ENCODE assay signal across 8 cellular contexts in the genomic region with DNA sequence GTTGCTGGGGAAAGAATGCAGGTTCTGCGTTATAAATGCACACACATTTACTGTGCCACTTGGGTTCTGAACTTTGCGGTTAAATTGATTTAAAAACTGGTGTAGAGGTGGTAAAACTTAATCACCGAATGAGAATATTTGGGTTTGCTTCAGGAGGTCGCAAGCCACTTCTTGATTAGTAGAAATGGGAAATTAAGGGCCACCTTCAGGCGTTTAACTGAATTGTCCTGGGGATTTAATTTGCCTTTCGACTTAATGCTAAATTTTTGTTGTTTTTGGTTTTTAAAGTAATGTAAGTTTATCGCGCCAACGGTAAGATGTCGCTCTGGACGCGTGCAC. TPM values are rescaled to one million over a fixed set of nuclear protein-coding genes. Genes with fewer than 3 reads are reported as not detected.
A peak's percentile ranks its signal among the peaks of the same experiment; 100 is the strongest.
DNase-seq lines count a peak whose midpoint lies in the region; FAIRE-seq and TF ChIP-seq lines count a peak whose summit lies in the region.

No MANE protein-coding gene starts in this region.

- no peaks in the 10 kb centered on the region for H3K9me3 Mint-ChIP-seq in activated CD4-positive, alpha-beta T cell treated with anti-CD3 and anti-CD28 coated beads, Interleukin-2, amount 10 ng/mL, durations not matched to agents 24 days and 14 days
- H3K9me3 Mint-ChIP-seq in activated T-helper 2 cell treated with anti-CD3 and anti-CD28 coated beads, Interferon-gamma antibody, Interleukin-2, Interleukin-4, amounts not matched to agents 10 μg/mL and 5 μg/mL and 100 μg/mL, durations not matched to agents 14 hours and 24 hours and 36 hours = no peaks in the 10 kb centered on the region

- no peaks in the 10 kb centered on the region for H4K20me1 ChIP-seq in keratinocyte (ENCODE audit: control insufficient read depth, extremely low read depth, insufficient read depth, low read length)

- H3K9me3 ChIP-seq in keratinocyte (ENCODE audit: control insufficient read depth, low read depth, low read length) (no peaks in the 10 kb centered on the region), suprapubic skin (no peaks in the 10 kb centered on the region)

- dilution Hi-C loops in keratinocyte (cut with MboI; ENCODE audit: extremely low pct_ligation_motif_present, low sequenced_read_pairs) = no loop called here

- H3K27ac ChIP-seq in keratinocyte (ENCODE audit: control insufficient read depth, insufficient read depth, low read length) (no peak overlapping the region), suprapubic skin (no peak overlapping the region)

- WGBS in suprapubic skin = 31% methylated on average over 12 of the region's 12 CpGs

- peak overlapping the region; percentile 93 for H3K4me3 Mint-ChIP-seq in activated CD4-positive, alpha-beta T cell treated with anti-CD3 and anti-CD28 coated beads, Interleukin-2, amount 10 ng/mL, durations not matched to agents 24 days and 14 days
- peak overlapping the region; percentile 67 for H3K4me3 Mint-ChIP-seq in activated T-helper 2 cell treated with anti-CD3 and anti-CD28 coated beads, Interferon-gamma antibody, Interleukin-2, Interleukin-4, amounts not matched to agents 10 μg/mL and 5 μg/mL and 100 μg/mL, durations not matched to agents 14 hours and 24 hours and 36 hours (ENCODE audit: low read depth)

- H3K9me1 ChIP-seq in keratinocyte (ENCODE audit: control insufficient read depth, extremely low read depth, insufficient read depth, low read length) = no peaks in the 10 kb centered on the region

- H3K9ac ChIP-seq in keratinocyte (ENCODE audit: control insufficient read depth, extremely low read depth, insufficient read depth, low read length) = peak overlapping the region; percentile 78

- H3K79me2 ChIP-seq in keratinocyte (ENCODE audit: control insufficient read depth, insufficient read depth, low read length) = no peaks in the 10 kb centered on the region

- no peak for FAIRE-seq in keratinocyte (lab: Jason Lieb, UNC)

- H2AFZ ChIP-seq in keratinocyte (ENCODE audit: control insufficient read depth, low read length) = no peak overlapping the region

- peaks cover 10% of the 10 kb centered on the region for H3K4me1 ChIP-seq in keratinocyte (ENCODE audit: control insufficient read depth, extremely low read depth, insufficient read depth, low read length)
- peaks cover 24% of the 10 kb centered on the region for H3K4me1 ChIP-seq in suprapubic skin

- peak overlapping the region; percentile 57 for H3K27ac Mint-ChIP-seq in activated CD4-positive, alpha-beta T cell treated with anti-CD3 and anti-CD28 coated beads, Interleukin-2, amount 10 ng/mL, durations not matched to agents 24 days and 14 days
- H3K27ac Mint-ChIP-seq in activated T-helper 2 cell treated with anti-CD3 and anti-CD28 coated beads, Interferon-gamma antibody, Interleukin-2, Interleukin-4, amounts not matched to agents 10 μg/mL and 5 μg/mL and 100 μg/mL, durations not matched to agents 14 hours and 24 hours and 36 hours = peak overlapping the region; percentile 61

- H3K4me3 ChIP-seq in keratinocyte (ENCODE audit: control insufficient read depth in 2 of 3, extremely low read depth in 1 of 3, insufficient read depth in 2 of 3, low read depth in 1 of 3, low read length in 3 of 3) (peak overlapping the region; percentile 43 to 52 (median 51)), suprapubic skin (peak overlapping the region; percentile 72)

- DNase-seq in activated CD4-positive, alpha-beta T cell treated with anti-CD3 and anti-CD28 coated beads, Interleukin-2, amount 10 ng/mL, durations not matched to agents 24 days and 14 days = no peak
- DNase-seq in activated CD4-positive, alpha-beta T cell treated with anti-CD3 and anti-CD28 coated beads for 48 hours = no peak
- no peak for DNase-seq in activated T-helper 2 cell treated with anti-CD3 and anti-CD28 coated beads, Interferon-gamma antibody, Interleukin-2, Interleukin-4, amounts not matched to agents 10 μg/mL and 5 μg/mL and 100 μg/mL, durations not matched to agents 14 hours and 24 hours and 36 hours (ENCODE audit: low spot score)
- DNase-seq in keratinocyte (ENCODE audit: low read depth, low spot score) = no peak
- DNase-seq in suprapubic skin (ENCODE audit: low spot score in 2 of 2) = no peak
- no peak for DNase-seq in stimulated activated CD4-positive, alpha-beta T cell treated with anti-CD3 and anti-CD28 coated beads, Interleukin-4, amount 100 ng/mL, for 4 hours
- no peak for DNase-seq in NCI-H1417 (lab: John Stamatoyannopoulos, UW)
- DNase-seq in COR-L47 (lab: John Stamatoyannopoulos, UW) = no peak

- H3K36me3 Mint-ChIP-seq in activated CD4-positive, alpha-beta T cell treated with anti-CD3 and anti-CD28 coated beads, Interleukin-2, amount 10 ng/mL, durations not matched to agents 24 days and 14 days (ENCODE audit: low read depth) = peaks cover 5% of the 10 kb centered on the region
- H3K36me3 Mint-ChIP-seq in activated T-helper 2 cell treated with anti-CD3 and anti-CD28 coated beads, Interferon-gamma antibody, Interleukin-2, Interleukin-4, amounts not matched to agents 10 μg/mL and 5 μg/mL and 100 μg/mL, durations not matched to agents 14 hours and 24 hours and 36 hours (ENCODE audit: low read depth) = peaks cover 28% of the 10 kb centered on the region

- H3K4me2 ChIP-seq in keratinocyte (ENCODE audit: control insufficient read depth, extremely low read depth, insufficient read depth, low read depth, low read length) = peak overlapping the region; percentile 76

- intact Hi-C loops in activated CD4-positive, alpha-beta T cell treated with anti-CD3 and anti-CD28 coated beads, Interleukin-2, amount 10 ng/mL, durations not matched to agents 24 days and 14 days (cut with micrococcal nuclease) = loop anchor here (1.0 to 5.0 kb wide), 2 partner anchors 75 to 274 kb away; a partner anchor contains a TSS
- intact Hi-C loops in activated T-helper 2 cell treated with anti-CD3 and anti-CD28 coated beads, Interferon-gamma antibody, Interleukin-2, Interleukin-4, amounts not matched to agents 10 μg/mL and 5 μg/mL and 100 μg/mL, durations not matched to agents 14 hours and 24 hours and 36 hours (cut with micrococcal nuclease) = loop anchor here (1.0 to 10.0 kb wide), 3 partner anchors 53 to 606 kb away; no protein-coding TSS in a partner anchor

- TF ChIP-seq EP300 in suprapubic skin (IDR thresholded peaks at IDR 0.05) = no peak

- H3K36me3 ChIP-seq in keratinocyte (ENCODE audit: control insufficient read depth in 2 of 2, extremely low read depth in 1 of 2, insufficient read depth in 2 of 2, low read length in 2 of 2) (no peaks in the 10 kb centered on the region), suprapubic skin (no peaks in the 10 kb centered on the region)

- H3K27me3 ChIP-seq in keratinocyte (ENCODE audit: control insufficient read depth, extremely low read depth, insufficient read depth, low read length) = no peaks in the 10 kb centered on the region
- no peaks in the 10 kb centered on the region for H3K27me3 ChIP-seq in suprapubic skin

- TF ChIP-seq CTCF in keratinocyte (optimal IDR thresholded peaks at IDR 0.05 in 1 of 3, IDR thresholded peaks at IDR 0.05 in 1 of 3, conservative IDR thresholded peaks at IDR 0.05 in 1 of 3; ENCODE audit: extremely low read depth in 1 of 3, insufficient read depth in 2 of 3, low read length in 3 of 3) (no peak), suprapubic skin (IDR thresholded peaks at IDR 0.05) (no peak)

- H3K27me3 Mint-ChIP-seq in activated CD4-positive, alpha-beta T cell treated with anti-CD3 and anti-CD28 coated beads, Interleukin-2, amount 10 ng/mL, durations not matched to agents 24 days and 14 days = peaks cover 29% of the 10 kb centered on the region
- H3K27me3 Mint-ChIP-seq in activated T-helper 2 cell treated with anti-CD3 and anti-CD28 coated beads, Interferon-gamma antibody, Interleukin-2, Interleukin-4, amounts not matched to agents 10 μg/mL and 5 μg/mL and 100 μg/mL, durations not matched to agents 14 hours and 24 hours and 36 hours (ENCODE audit: low read depth) = peaks cover 4% of the 10 kb centered on the region

- peaks cover 27% of the 10 kb centered on the region for H3K4me1 Mint-ChIP-seq in activated CD4-positive, alpha-beta T cell treated with anti-CD3 and anti-CD28 coated beads, Interleukin-2, amount 10 ng/mL, durations not matched to agents 24 days and 14 days
- H3K4me1 Mint-ChIP-seq in activated T-helper 2 cell treated with anti-CD3 and anti-CD28 coated beads, Interferon-gamma antibody, Interleukin-2, Interleukin-4, amounts not matched to agents 10 μg/mL and 5 μg/mL and 100 μg/mL, durations not matched to agents 14 hours and 24 hours and 36 hours (ENCODE audit: low read depth) = peaks cover 31% of the 10 kb centered on the region

- no peak for TF ChIP-seq POLR2A in suprapubic skin (IDR thresholded peaks at IDR 0.05)

RNA-seq across cellular contexts. Expression of a gene that starts 0.5 kb away (rescaled TPM):
- 4.4 and 4.5 TPM in 2 replicates for total RNA-seq in activated CD4-positive, alpha-beta T cell treated with anti-CD3 and anti-CD28 coated beads, Interleukin-2, amount 10 ng/mL, durations not matched to agents 24 days and 14 days
- total RNA-seq in activated T-helper 2 cell treated with anti-CD3 and anti-CD28 coated beads, Interferon-gamma antibody, Interleukin-2, Interleukin-4, amounts not matched to agents 10 μg/mL and 5 μg/mL and 100 μg/mL, durations not matched to agents 14 hours and 24 hours and 36 hours = 10.0 and 11.4 TPM in 2 replicates
- polyA plus RNA-seq in keratinocyte = 3.2 to 3.9 TPM (median 3.5 TPM) in 3 replicates
- 1.3 TPM for polyA plus RNA-seq in keratinocyte (2011; ENCODE audit: low read depth)
- polyA plus RNA-seq in keratinocyte (2011; cell fraction: cytosol; rRNA removed) = 1.2 and 1.4 TPM in 2 replicates
- 9.6 TPM in 2 replicates for polyA plus RNA-seq in keratinocyte (2011; cell fraction: nucleus; rRNA removed)
- polyA plus RNA-seq in keratinocyte (2012; ENCODE audit: low replicate concordance) = 1.6 and 2.2 TPM in 2 replicates
- polyA minus RNA-seq in keratinocyte = 4.6 to 9.3 TPM (median 6.4 TPM) in 3 replicates
- 4.8 TPM for polyA minus RNA-seq in keratinocyte (2011; cell fraction: cytosol; rRNA and poly(A)+ RNA removed)
- 9.8 and 15.9 TPM in 2 replicates for polyA minus RNA-seq in keratinocyte (2011; cell fraction: nucleus; rRNA and poly(A)+ RNA removed)
- 1 to 10 TPM; 4.6 to 7.4 (median 6.3) TPM for total RNA-seq in suprapubic skin

RNA-seq across cellular contexts. Expression of a gene that starts 37.3 kb away (rescaled TPM):
- total RNA-seq in activated CD4-positive, alpha-beta T cell treated with anti-CD3 and anti-CD28 coated beads, Interleukin-2, amount 10 ng/mL, durations not matched to agents 24 days and 14 days = 0.85 and 1.1 TPM in 2 replicates
- total RNA-seq in activated T-helper 2 cell treated with anti-CD3 and anti-CD28 coated beads, Interferon-gamma antibody, Interleukin-2, Interleukin-4, amounts not matched to agents 10 μg/mL and 5 μg/mL and 100 μg/mL, durations not matched to agents 14 hours and 24 hours and 36 hours = 0.83 and 0.91 TPM in 2 replicates
- polyA plus RNA-seq in keratinocyte = 0.03 TPM in 1 of 3 replicates, not detected in the others
- not detected for polyA plus RNA-seq in keratinocyte (2011; ENCODE audit: low read depth)
- not detected in 2 replicates for polyA plus RNA-seq in keratinocyte (2011; cell fraction: cytosol; rRNA removed)
- not detected in 2 replicates for polyA plus RNA-seq in keratinocyte (2011; cell fraction: nucleus; rRNA removed)
- 0.10 and 0.11 TPM in 2 replicates for polyA plus RNA-seq in keratinocyte (2012; ENCODE audit: low replicate concordance)
- not detected in 3 replicates for polyA minus RNA-seq in keratinocyte
- polyA minus RNA-seq in keratinocyte (2011; cell fraction: cytosol; rRNA and poly(A)+ RNA removed) = not detected
- polyA minus RNA-seq in keratinocyte (2011; cell fraction: nucleus; rRNA and poly(A)+ RNA removed) = not detected in 2 replicates
- total RNA-seq in suprapubic skin = 1 to 10 TPM; 1.7 to 5.1 (median 2.4) TPM
